In the genomic region with DNA sequence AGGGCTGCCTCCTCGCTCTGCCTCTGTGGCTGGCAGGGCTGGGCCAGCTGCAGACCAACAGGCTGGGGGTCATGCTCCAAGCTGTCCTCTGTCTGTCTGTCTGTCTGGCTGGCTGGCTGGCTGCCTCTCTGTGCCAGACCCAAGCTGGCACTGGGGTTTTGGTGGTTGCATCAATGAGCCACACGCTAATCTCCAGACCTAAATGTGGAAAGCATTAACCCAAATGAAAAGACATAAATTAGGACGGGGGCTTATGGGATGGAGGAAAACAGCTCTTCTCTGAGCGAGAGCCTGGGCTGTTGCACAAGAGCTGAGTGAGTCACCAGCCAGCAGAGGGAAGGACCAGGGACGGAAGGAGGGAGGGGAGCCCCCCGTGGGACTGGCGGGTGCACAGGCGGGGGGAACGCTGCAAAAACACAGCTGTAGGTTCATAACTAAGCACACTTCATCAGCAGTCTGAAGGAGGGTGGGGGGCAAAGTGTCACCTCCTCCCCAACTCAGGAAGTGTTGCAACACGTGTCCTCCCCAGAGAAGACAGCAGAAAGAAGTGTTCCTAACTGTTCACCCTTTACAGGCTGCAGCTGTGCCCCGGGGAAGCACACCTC, we compare ENCODE assay signal across 8 cellular contexts.
DNase-seq lines count a peak whose midpoint lies in the region; ATAC-seq and TF ChIP-seq lines count a peak whose summit lies in the region.

No MANE protein-coding gene starts in this region.

- H3K4me3 Mint-ChIP-seq in CD8-positive, alpha-beta T cell: peak overlapping the region; percentile 51

- H3K36me3 ChIP-seq in CD8-positive, alpha-beta T cell (ENCODE audit: insufficient read depth, low read length): no peaks in the 10 kb centered on the region
- H3K36me3 ChIP-seq in SK-N-MC (ENCODE audit: insufficient read depth, low read length): no peaks in the 10 kb centered on the region

- TF ChIP-seq CTCF in CD8-positive, alpha-beta T cell (IDR thresholded peaks at IDR 0.05): no peak

- DNase-seq in CD8-positive, alpha-beta T cell: peak; percentile 58 to 89 (median 79)
- DNase-seq in SK-N-MC (ENCODE audit: low read depth, low spot score) (peak; percentile 56), amniotic stem cell (lab: John Stamatoyannopoulos, UW) (peak; percentile 71), hippocampal formation (lab: John Stamatoyannopoulos, UW) (peak; percentile 49 to 82), NCI-H1105 (lab: John Stamatoyannopoulos, UW) (no peak)

- peak; percentile 84 for ATAC-seq in CD8-positive, alpha-beta T cell
- ATAC-seq in HG02798 (IDR thresholded peaks at IDR 0.05; ENCODE audit: poor library complexity, unreplicated experiment): peak; percentile 49
- ATAC-seq in HG02763 (IDR thresholded peaks at IDR 0.05; ENCODE audit: unreplicated experiment): no peak

- H3K4me1 ChIP-seq in CD8-positive, alpha-beta T cell (ENCODE audit: insufficient read depth, low read length): peaks cover 51% of the 10 kb centered on the region

- H3K27ac Mint-ChIP-seq in CD8-positive, alpha-beta T cell: peak overlapping the region; percentile 96

- H3K9me3 Mint-ChIP-seq in CD8-positive, alpha-beta T cell: no peaks in the 10 kb centered on the region

- POLR2A ChIA-PET in CD8-positive, alpha-beta T cell (lab: Charles Lee): interaction anchor here (0.7 kb wide), 1 partner anchor 9 kb away, joined by 3 read pairs; no protein-coding TSS in a partner anchor

- intact Hi-C loops in CD8-positive, alpha-beta T cell (cut with DNase I, micrococcal nuclease): loop anchor here (1.0 to 5.0 kb wide), 7 partner anchors 35 to 112 kb away; partner anchors contain the start of gene GAS7 (in 1 of the 2)

- no peaks in the 10 kb centered on the region for H3K27me3 Mint-ChIP-seq in CD8-positive, alpha-beta T cell (ENCODE audit: low read depth)

- CTCF ChIA-PET in CD8-positive, alpha-beta T cell (lab: Charles Lee): interaction anchor here (1.6 kb wide), 1 partner anchor 89 kb away, joined by 3 read pairs; no protein-coding TSS in a partner anchor

- no peak overlapping the region for H3K9ac ChIP-seq in SK-N-MC (ENCODE audit: insufficient read length)

- no peaks in the 10 kb centered on the region for H3K27me3 ChIP-seq in CD8-positive, alpha-beta T cell (ENCODE audit: insufficient read depth, low read length)

- no peaks in the 10 kb centered on the region for H3K9me3 ChIP-seq in CD8-positive, alpha-beta T cell (ENCODE audit: low read length)
- H3K9me3 ChIP-seq in SK-N-MC (ENCODE audit: low read depth, low read length): no peaks in the 10 kb centered on the region

- peaks cover 75% of the 10 kb centered on the region for H3K4me1 Mint-ChIP-seq in CD8-positive, alpha-beta T cell (ENCODE audit: low read depth)

- H3K27ac ChIP-seq in CD8-positive, alpha-beta T cell (ENCODE audit: low read depth, low read length): peak overlapping the region; percentile 67
- H3K27ac ChIP-seq in SK-N-MC: peak overlapping the region; percentile 91
- H3K27ac ChIP-seq in skin epidermis: peak overlapping the region; percentile 64 to 96 (median 88)

- peak overlapping the region; percentile 47 for H3K4me3 ChIP-seq in CD8-positive, alpha-beta T cell (ENCODE audit: low read depth, low read length)
- H3K4me3 ChIP-seq in SK-N-MC: peak overlapping the region; percentile 71
- H3K4me3 ChIP-seq in skin epidermis: no peak overlapping the region

- H3K36me3 Mint-ChIP-seq in CD8-positive, alpha-beta T cell: no peaks in the 10 kb centered on the region

Comparison
In these comparisons a context has a peak if more than half of its experiments do, and no peak if none do; other contexts are left out.
1. H3K4me3 ChIP-seq: peak in CD8-positive, alpha-beta T cell (single experiment) and SK-N-MC (single experiment); none in skin epidermis (0 of 7).
2. Peak in every context shown above with its lines, with median percentiles within 50 percentile points of each other: H3K27ac ChIP-seq.